16 cellular contexts compared by ENCODE assay signal in genomic region chr15:42267286-42267685, GRCh38. TPM values are rescaled to one million over a fixed set of nuclear protein-coding genes. Genes with fewer than 3 reads are reported as not detected.
DNase-seq lines count a peak whose midpoint lies in the region; ATAC-seq and TF ChIP-seq lines count a peak whose summit lies in the region.
"Had no signal": no experiment of that assay in that cellular context is flagged by ENCODE, and none has a peak within 500 bp of the region (broad histone marks: within the 10 kb centered on the region; RNA-seq: fewer than 3 reads in every experiment).

No MANE protein-coding gene starts in this region.

- TF ChIP-seq CTCF in IMR-90 (conservative IDR thresholded peaks at IDR 0.05; ENCODE audit: low read depth, low read length) = no peak
- no peak for TF ChIP-seq CTCF in spleen (IDR thresholded peaks at IDR 0.05 in 8 of 11, conservative IDR thresholded peaks at IDR 0.05 in 3 of 11)

- no peak for TF ChIP-seq RAD21 in IMR-90 (IDR thresholded peaks at IDR 0.05; ENCODE audit: low read length)

- H3K9me1 ChIP-seq in IMR-90 (ENCODE audit: insufficient read depth, low read length) = no peaks in the 10 kb centered on the region; the same call in 1 of the 2 replicates

- H3K14ac ChIP-seq in IMR-90 (replicated peaks; ENCODE audit: low read depth, low read length) = no peak overlapping the region

- no peak overlapping the region for H2AK5ac ChIP-seq in IMR-90 (ENCODE audit: low read depth, low read length)

- H3K27ac ChIP-seq in IMR-90 (ENCODE audit: insufficient read depth, low read length) (no peak overlapping the region), spleen (no peak overlapping the region)
- H3K27ac ChIP-seq: C4-2B had no signal

- CTCF ChIA-PET in IMR-90 (lab: Yijun Ruan, JAX) = interaction anchor here (0.6 kb wide), 1 partner anchor 201 kb away, joined by 3 read pairs; no protein-coding TSS in a partner anchor

- no peak overlapping the region for H2AK9ac ChIP-seq in IMR-90 (replicated peaks; ENCODE audit: low read depth, low read length, poor library complexity)

- in situ Hi-C loops in IMR-90 (cut with MboI; ENCODE audit: low sequenced_read_pairs) = no loop called here

- H3K9me3 ChIP-seq in IMR-90 (ENCODE audit: control insufficient read depth, insufficient read depth, low read length) (no peaks in the 10 kb centered on the region), spleen (no peaks in the 10 kb centered on the region)
- H3K9me3 ChIP-seq: Caco-2 had no signal

- peak; percentile 3 for DNase-seq in EL
- DNase-seq in IMR-90 = peak; percentile 16
- DNase-seq in fibroblast of peridontal ligament (ENCODE audit: extremely low read depth) = peak; percentile 12
- DNase-seq in iris pigment epithelial cell (ENCODE audit: low read depth) = peak; percentile 31
- DNase-seq in iPS-NIHi11 (ENCODE audit: low spot score) = no peak
- DNase-seq in DMS153 (lab: John Stamatoyannopoulos, UW) = no peak
- DNase-seq in spleen = no peak
- DNase-seq: ACHN; AML-193; Caco-2; CD4-positive, alpha-beta T cell; DMS79; GF-D8; H9 had no signal

- H4K8ac ChIP-seq in IMR-90 (ENCODE audit: low read depth in 2 of 2, low read length in 2 of 2) = no peak overlapping the region

- peaks cover 3% of the 10 kb centered on the region; the same call in 1 of the 2 replicates for H4K20me1 ChIP-seq in IMR-90 (ENCODE audit: insufficient read depth, low read length)

- peaks cover 24% of the 10 kb centered on the region for H3K36me3 ChIP-seq in IMR-90 (ENCODE audit: control insufficient read depth, insufficient read depth, low read length)
- H3K36me3 ChIP-seq in spleen = peaks cover 0 to 67% (median 55%) of the 10 kb centered on the region in 6 donors

- H3K23ac ChIP-seq in IMR-90 (ENCODE audit: low read depth, low read length) = no peak overlapping the region

- no peak overlapping the region for H2BK120ac ChIP-seq in IMR-90 (ENCODE audit: low read depth, low read length)

- intact Hi-C loops in IMR-90 (cut with micrococcal nuclease) (loop anchor here (10.0 kb wide), 1 partner anchor 52 kb away; no protein-coding TSS in a partner anchor), spleen (cut with DNase I; ENCODE audit: low total_unique reads) (no loop called here)

- no peak overlapping the region for H4K5ac ChIP-seq in IMR-90 (ENCODE audit: low read depth, low read length)

- ATAC-seq in IMR-90 (ENCODE audit: low read depth) = no peak
- ATAC-seq: HepG2 had no signal

- H3K4me1 ChIP-seq in IMR-90 (ENCODE audit: control insufficient read depth, insufficient read depth, low read length) (no peaks in the 10 kb centered on the region), spleen (peaks cover 14 to 43% (median 29%) of the 10 kb centered on the region in 6 donors)

- TF ChIP-seq POLR2A in IMR-90 (IDR thresholded peaks at IDR 0.05; ENCODE audit: low read depth, low read length) (no peak), spleen (IDR thresholded peaks at IDR 0.05) (no peak)

- H3K4me2 ChIP-seq in IMR-90 (ENCODE audit: low read depth, low read length) = no peak overlapping the region

- H3K4me3 ChIP-seq in IMR-90 (ENCODE audit: insufficient read depth, low read depth, low read length) (no peak overlapping the region), spleen (no peak overlapping the region)

- dilution Hi-C loops in IMR-90 (cut with HindIII; ENCODE audit: low sequenced_read_pairs, unreplicated experiment) = no loop called here

- H3K9ac ChIP-seq in IMR-90 (ENCODE audit: low read depth, low read length) = no peak overlapping the region

- no peak overlapping the region for H2BK5ac ChIP-seq in IMR-90 (ENCODE audit: low read depth, low read length, poor library complexity, severe bottlenecking)

- H2AFZ ChIP-seq in IMR-90 (replicated peaks; ENCODE audit: low read length, poor library complexity) = no peak overlapping the region

- no peak overlapping the region for H3K56ac ChIP-seq in IMR-90 (ENCODE audit: extremely low read depth, insufficient read depth, low read length)

- H3K79me1 ChIP-seq in IMR-90 (ENCODE audit: low read depth in 1 of 2, low read length in 2 of 2) = peaks cover 4 to 20% of the 10 kb centered on the region in 2 experiments

- no peak overlapping the region for H4K91ac ChIP-seq in IMR-90 (ENCODE audit: insufficient read depth, low read depth, low read length)

- no peak overlapping the region for H2BK15ac ChIP-seq in IMR-90 (ENCODE audit: low read depth, low read length)

- H3K18ac ChIP-seq in IMR-90 (ENCODE audit: low read depth, low read length) = no peak overlapping the region

- H2BK20ac ChIP-seq in IMR-90 (ENCODE audit: low read depth, low read length) = no peak overlapping the region

- BruUV-seq in IMR-90 (replicated peaks; lab: Mats Ljungman, UMichigan) = no TSS peak

- H3K27me3 ChIP-seq in IMR-90 (ENCODE audit: control insufficient read depth, insufficient read depth, low read length) (no peaks in the 10 kb centered on the region), spleen (replicated peaks in 1 of 7) (no peaks in the 10 kb centered on the region)

- H3K4ac ChIP-seq in IMR-90 (ENCODE audit: low read depth, low read length) = no peak overlapping the region

- POLR2A ChIA-PET in IMR-90 (lab: Charles Lee; ENCODE audit: unreplicated experiment) = no interaction called here

TF ChIP-seq in IMR-90, 13 proteins besides CTCF, POLR2A, EP300 and RAD21:
- TF ChIP-seq CEBPB (IDR thresholded peaks at IDR 0.05; ENCODE audit: low read depth, low read length) = peak; percentile 32; the same call in 1 of the 2 replicates
- TF ChIP-seq CHD1 (IDR thresholded peaks at IDR 0.05; ENCODE audit: low read depth, low read length) = no peak
TF ChIP-seq in IMR-90: peak in this region for 1.

RNA-seq across cellular contexts. Expression of gene GANC, which starts 5.7 kb away (rescaled TPM):
- total RNA-seq in IMR-90 (2012; rRNA removed) (16.7 and 19.2 TPM in 2 replicates), spleen (10 to 100 TPM; 37.9 to 65.9 (median 48.4) TPM)
- polyA plus RNA-seq in IMR-90 (2012; rRNA removed) (6.7 and 7.1 TPM in 2 replicates), spleen (10 to 100 TPM in 1 of 3 donors, 1 to 10 TPM in 2; 7.4 to 13.2 (median 8.0) TPM)
- 1.9 and 2.1 TPM in 2 replicates for polyA plus RNA-seq in IMR-90 (2012; cell fraction: cytosol; rRNA removed)
- polyA plus RNA-seq in IMR-90 (2012; cell fraction: nucleus; rRNA removed; ENCODE audit: low replicate concordance) = 5.7 and 18.4 TPM in 2 replicates

RNA-seq across cellular contexts. Expression of gene TMEM87A, which starts 5.9 kb away (rescaled TPM):
- total RNA-seq in IMR-90 (2012; rRNA removed) = 45.3 and 67.2 TPM in 2 replicates
- polyA plus RNA-seq in IMR-90 (2012; rRNA removed) = 15.3 and 16.6 TPM in 2 replicates
- polyA plus RNA-seq in IMR-90 (2012; cell fraction: cytosol; rRNA removed) = 3.0 and 4.6 TPM in 2 replicates
- 3.2 and 32.7 TPM in 2 replicates for polyA plus RNA-seq in IMR-90 (2012; cell fraction: nucleus; rRNA removed; ENCODE audit: low replicate concordance)
- 10 to 100 TPM; 39.2 to 48.3 (median 43.3) TPM for total RNA-seq in spleen
- 10 to 100 TPM; 13.4 to 15.4 (median 15.0) TPM for polyA plus RNA-seq in spleen

RNA-seq across cellular contexts. Expression of gene VPS39, which starts 59.2 kb away (rescaled TPM):
- total RNA-seq in IMR-90 (2012; rRNA removed) = 52.2 and 56.9 TPM in 2 replicates
- polyA plus RNA-seq in IMR-90 (2012; rRNA removed) = 45.8 and 49.7 TPM in 2 replicates
- polyA plus RNA-seq in IMR-90 (2012; cell fraction: cytosol; rRNA removed) = 34.5 and 44.2 TPM in 2 replicates
- polyA plus RNA-seq in IMR-90 (2012; cell fraction: nucleus; rRNA removed; ENCODE audit: low replicate concordance) = 167 and 192 TPM in 2 replicates
- total RNA-seq in spleen = 100 to 1,000 TPM in 4 of 7 donors, 10 to 100 TPM in 3; 71.3 to 220 (median 105) TPM
- polyA plus RNA-seq in spleen = 10 to 100 TPM; 25.9 to 48.0 (median 47.6) TPM

Comparison
In these comparisons a context has a peak if more than half of its experiments do, and no peak if none do; other contexts are left out.
1. DNase-seq: peak in EL (single experiment), IMR-90 (single experiment), fibroblast of peridontal ligament (single experiment) and iris pigment epithelial cell (single experiment); none in iPS-NIHi11 (single experiment), DMS153 (single experiment) and spleen (single experiment).